20 cellular contexts compared by ENCODE assay signal in genomic region chr18:74902170-74902465, GRCh38.
"Had no signal": no experiment of that assay in that cellular context is flagged by ENCODE, and none has a peak within 500 bp of the region (broad histone marks: within the 10 kb centered on the region; RNA-seq: fewer than 3 reads in every experiment).

No MANE protein-coding gene starts in this region.

- H3K27ac Mint-ChIP-seq: activated T-cell treated with anti-CD3 and anti-CD28 coated beads, Interleukin-2, amount 50 U/mL, for 72 hours; memory B cell; neural progenitor cell had no signal

- H3K4me1 ChIP-seq: gastrocnemius medialis, neural progenitor cell, psoas muscle had no signal

- H3K27ac ChIP-seq: coronary artery, gastrocnemius medialis, heart left ventricle, left ventricle myocardium inferior, neural progenitor cell, psoas muscle, thyroid gland had no signal

- H3K4me3 Mint-ChIP-seq: activated T-cell treated with anti-CD3 and anti-CD28 coated beads, Interleukin-2, amount 50 U/mL, for 72 hours; central memory CD8-positive, alpha-beta T cell; memory B cell; neural progenitor cell had no signal

- H3K36me3 ChIP-seq: gastrocnemius medialis, neural progenitor cell, thyroid gland had no signal

- H3K4me2 ChIP-seq: neural progenitor cell had no signal

- H3K36me3 Mint-ChIP-seq: neural progenitor cell had no signal

- H3K27me3 ChIP-seq: gastrocnemius medialis, heart left ventricle, neural progenitor cell, thyroid gland had no signal

- H3K9ac ChIP-seq: neural progenitor cell had no signal

- H3K9me3 Mint-ChIP-seq: activated T-cell treated with anti-CD3 and anti-CD28 coated beads, Interleukin-2, amount 50 U/mL, for 72 hours; central memory CD8-positive, alpha-beta T cell; memory B cell; neural progenitor cell had no signal

- H3K27me3 Mint-ChIP-seq: central memory CD8-positive, alpha-beta T cell; memory B cell had no signal

- DNase-seq: activated CD4-positive, alpha-beta T cell treated with anti-CD3 and anti-CD28 coated beads, Interleukin-2, amount 50 U/mL, for 1 hour; activated CD4-positive, CD25-positive, alpha-beta regulatory T cell treated with anti-CD3 and anti-CD28 coated beads, Interleukin-2, amount 50 U/mL, for 72 hours; activated CD8-positive, alpha-beta memory T cell treated with anti-CD3 and anti-CD28 coated beads, Interleukin-2, amount 50 U/mL, for 4 hours; activated effector memory CD4-positive, alpha-beta T cell treated with anti-CD3 and anti-CD28 coated beads, Interleukin-2, amount 50 U/mL, for 16 hours; activated naive CD4-positive, alpha-beta T cell treated with anti-CD3 and anti-CD28 coated beads, Interleukin-2, amount 50 U/mL, for 16 hours; activated T-cell treated with anti-CD3 and anti-CD28 coated beads, Interleukin-2, amount 50 U/mL, for 72 hours; aorta; effector CD8-positive, alpha-beta T cell; gastrocnemius medialis; heart left ventricle; left ventricle myocardium inferior; psoas muscle; right cardiac atrium; stimulated activated CD4-positive, alpha-beta T cell treated with anti-CD3 and anti-CD28 coated beads, Interleukin-2, amount 100 ng/mL, for 24 hours; stimulated activated naive CD4-positive, alpha-beta T cell treated with Interleukin-2 at 50 U/mL for 16 hours; thyroid gland had no signal

- H3K9me3 ChIP-seq: gastrocnemius medialis, heart left ventricle, left ventricle myocardium inferior, psoas muscle, thyroid gland had no signal

- H2AFZ ChIP-seq: neural progenitor cell had no signal

- H3K4me3 ChIP-seq: coronary artery, gastrocnemius medialis, heart left ventricle, left ventricle myocardium inferior, neural progenitor cell, psoas muscle, thyroid gland had no signal

- H3K4me1 Mint-ChIP-seq: memory B cell had no signal
